In the genomic region with DNA sequence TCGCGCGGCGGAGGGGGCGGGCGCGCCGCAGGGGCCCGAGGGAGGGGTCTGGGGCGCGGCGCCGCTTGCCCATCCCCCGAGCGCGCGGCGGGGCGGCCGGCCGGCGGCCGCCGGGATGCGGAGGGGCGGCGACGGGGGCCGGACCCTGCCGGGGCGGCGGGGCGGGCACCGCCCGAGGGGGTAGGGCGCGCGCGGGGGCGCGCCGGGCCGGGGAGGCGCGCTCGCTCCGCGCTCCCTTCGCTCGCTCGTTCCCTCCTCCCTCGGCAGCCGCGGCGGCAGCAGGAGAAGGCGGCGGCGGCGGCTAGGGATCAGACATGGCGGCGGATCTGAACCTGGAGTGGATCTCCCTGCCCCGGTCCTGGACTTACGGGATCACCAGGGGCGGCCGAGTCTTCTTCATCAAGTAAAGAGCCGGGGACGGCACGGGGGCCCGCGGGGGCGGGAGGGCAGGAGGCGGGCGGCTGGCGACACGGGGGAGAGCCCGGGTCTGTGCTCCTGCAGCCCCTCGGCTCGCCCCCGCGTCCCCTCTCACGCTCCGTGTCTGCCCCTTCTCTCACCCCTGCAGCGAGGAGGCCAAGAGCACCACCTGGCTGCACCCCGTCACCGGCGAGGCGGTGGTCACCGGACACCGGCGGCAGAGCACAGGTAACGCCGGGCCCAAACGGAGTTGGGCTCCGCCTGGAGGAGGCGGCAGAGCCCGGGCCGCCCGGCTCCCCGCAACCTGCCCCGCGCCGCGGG, we compare ENCODE assay signal across 1 cellular context.
TF ChIP-seq lines count a peak whose summit lies in the region.

A gene with protein sequence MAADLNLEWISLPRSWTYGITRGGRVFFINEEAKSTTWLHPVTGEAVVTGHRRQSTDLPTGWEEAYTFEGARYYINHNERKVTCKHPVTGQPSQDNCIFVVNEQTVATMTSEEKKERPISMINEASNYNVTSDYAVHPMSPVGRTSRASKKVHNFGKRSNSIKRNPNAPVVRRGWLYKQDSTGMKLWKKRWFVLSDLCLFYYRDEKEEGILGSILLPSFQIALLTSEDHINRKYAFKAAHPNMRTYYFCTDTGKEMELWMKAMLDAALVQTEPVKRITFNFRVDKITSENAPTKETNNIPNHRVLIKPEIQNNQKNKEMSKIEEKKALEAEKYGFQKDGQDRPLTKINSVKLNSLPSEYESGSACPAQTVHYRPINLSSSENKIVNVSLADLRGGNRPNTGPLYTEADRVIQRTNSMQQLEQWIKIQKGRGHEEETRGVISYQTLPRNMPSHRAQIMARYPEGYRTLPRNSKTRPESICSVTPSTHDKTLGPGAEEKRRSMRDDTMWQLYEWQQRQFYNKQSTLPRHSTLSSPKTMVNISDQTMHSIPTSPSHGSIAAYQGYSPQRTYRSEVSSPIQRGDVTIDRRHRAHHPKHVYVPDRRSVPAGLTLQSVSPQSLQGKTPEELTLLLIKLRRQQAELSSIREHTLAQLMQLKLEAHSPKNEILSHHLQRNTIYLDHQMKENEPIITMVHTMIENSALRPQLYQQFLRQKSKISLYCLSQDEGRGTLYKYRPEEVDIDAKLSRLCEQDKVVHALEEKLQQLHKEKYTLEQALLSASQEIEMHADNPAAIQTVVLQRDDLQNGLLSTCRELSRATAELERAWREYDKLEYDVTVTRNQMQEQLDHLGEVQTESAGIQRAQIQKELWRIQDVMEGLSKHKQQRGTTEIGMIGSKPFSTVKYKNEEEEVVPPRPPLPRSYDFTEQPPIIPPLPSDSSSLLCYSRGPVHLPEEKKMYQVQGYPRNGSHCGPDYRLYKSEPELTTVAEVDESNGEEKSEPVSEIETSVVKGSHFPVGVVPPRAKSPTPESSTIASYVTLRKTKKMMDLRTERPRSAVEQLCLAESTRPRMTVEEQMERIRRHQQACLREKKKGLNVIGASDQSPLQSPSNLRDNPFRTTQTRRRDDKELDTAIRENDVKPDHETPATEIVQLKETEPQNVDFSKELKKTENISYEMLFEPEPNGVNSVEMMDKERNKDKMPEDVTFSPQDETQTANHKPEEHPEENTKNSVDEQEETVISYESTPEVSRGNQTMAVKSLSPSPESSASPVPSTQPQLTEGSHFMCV (plus strand): TSS at position 248 of the 738 bp plus-strand sequence. CDS start 67 bp downstream, at position 315.

TF ChIP-seq in HEK293, 187 proteins besides CTCF, POLR2A, EP300 and RAD21 (continued from another document):
- TF ChIP-seq, protein P1, sequence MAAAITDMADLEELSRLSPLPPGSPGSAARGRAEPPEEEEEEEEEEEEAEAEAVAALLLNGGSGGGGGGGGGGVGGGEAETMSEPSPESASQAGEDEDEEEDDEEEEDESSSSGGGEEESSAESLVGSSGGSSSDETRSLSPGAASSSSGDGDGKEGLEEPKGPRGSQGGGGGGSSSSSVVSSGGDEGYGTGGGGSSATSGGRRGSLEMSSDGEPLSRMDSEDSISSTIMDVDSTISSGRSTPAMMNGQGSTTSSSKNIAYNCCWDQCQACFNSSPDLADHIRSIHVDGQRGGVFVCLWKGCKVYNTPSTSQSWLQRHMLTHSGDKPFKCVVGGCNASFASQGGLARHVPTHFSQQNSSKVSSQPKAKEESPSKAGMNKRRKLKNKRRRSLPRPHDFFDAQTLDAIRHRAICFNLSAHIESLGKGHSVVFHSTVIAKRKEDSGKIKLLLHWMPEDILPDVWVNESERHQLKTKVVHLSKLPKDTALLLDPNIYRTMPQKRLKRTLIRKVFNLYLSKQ (tag by site-specific recombination; IDR thresholded peaks at IDR 0.05; ENCODE audit: borderline replicate concordance), result no peak
- TF ChIP-seq, protein P2, sequence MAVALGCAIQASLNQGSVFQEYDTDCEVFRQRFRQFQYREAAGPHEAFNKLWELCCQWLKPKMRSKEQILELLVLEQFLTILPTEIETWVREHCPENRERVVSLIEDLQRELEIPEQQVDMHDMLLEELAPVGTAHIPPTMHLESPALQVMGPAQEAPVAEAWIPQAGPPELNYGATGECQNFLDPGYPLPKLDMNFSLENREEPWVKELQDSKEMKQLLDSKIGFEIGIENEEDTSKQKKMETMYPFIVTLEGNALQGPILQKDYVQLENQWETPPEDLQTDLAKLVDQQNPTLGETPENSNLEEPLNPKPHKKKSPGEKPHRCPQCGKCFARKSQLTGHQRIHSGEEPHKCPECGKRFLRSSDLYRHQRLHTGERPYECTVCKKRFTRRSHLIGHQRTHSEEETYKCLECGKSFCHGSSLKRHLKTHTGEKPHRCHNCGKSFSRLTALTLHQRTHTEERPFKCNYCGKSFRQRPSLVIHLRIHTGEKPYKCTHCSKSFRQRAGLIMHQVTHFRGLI (tag by site-specific recombination; IDR thresholded peaks at IDR 0.05), result peak; percentile 40; the same call in 1 of the 2 replicates
- TF ChIP-seq ZNF571 (tag by site-specific recombination; IDR thresholded peaks at IDR 0.05), result no peak
- TF ChIP-seq ZNF133 (tag by site-specific recombination; IDR thresholded peaks at IDR 0.05), result no peak
- TF ChIP-seq EGR2 (tag by site-specific recombination; IDR thresholded peaks at IDR 0.05; ENCODE audit: low read depth), result peak; percentile 44; the same call in 1 of the 2 replicates
- no peak for TF ChIP-seq ZBTB20 (tag by site-specific recombination; IDR thresholded peaks at IDR 0.05)
TF ChIP-seq in HEK293: peak in this region for 6.
